Comparison of ENCODE assay signal across 8 cellular contexts in the genomic region with DNA sequence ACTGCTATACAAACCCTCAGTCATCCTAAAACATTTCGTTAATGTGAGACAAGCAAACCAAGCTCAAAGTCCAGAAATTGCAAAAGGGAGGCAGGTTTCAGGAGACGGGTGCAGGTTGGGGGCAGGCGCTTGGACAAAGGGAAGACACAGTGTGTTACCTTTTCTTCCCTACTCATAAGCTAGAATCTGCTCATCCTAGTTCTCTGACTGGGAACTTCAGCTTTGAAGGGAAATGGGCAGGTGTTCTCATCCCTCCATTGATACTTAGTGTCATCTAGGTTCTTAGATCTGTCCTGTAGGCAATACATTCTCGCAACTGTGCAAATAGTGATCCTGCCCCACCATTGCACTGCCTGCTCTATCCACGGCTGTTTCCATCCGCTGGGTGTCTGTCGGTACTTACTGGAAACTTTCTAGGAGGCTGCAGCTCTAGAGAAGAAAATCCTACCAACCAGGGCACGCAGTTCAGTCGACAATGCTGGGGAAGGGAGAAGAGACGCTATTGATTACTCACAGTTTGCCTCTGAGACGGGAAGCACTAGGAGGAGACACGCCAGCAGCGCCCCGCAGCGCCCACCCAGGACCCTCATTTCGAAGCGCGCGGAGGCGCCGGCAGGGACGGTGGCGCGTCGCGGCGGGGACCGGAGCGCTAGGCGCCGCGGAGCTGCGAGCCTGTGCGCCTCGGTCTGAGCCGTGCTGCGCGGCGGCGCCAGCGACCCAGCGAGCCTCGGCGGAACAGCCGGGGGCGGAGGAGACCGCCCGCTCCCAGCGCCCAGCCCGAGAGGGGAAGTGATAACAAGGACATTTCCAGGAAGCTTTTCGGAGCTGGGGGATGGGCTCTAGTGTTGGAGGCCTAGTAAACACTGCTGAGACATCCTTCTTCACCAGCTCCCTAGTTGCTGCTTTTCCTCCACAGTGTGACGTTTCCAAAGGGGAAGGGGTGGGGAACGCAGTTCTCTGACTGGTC. TPM values are rescaled to one million over a fixed set of nuclear protein-coding genes. Genes with fewer than 3 reads are reported as not detected.
DNase-seq lines count a peak whose midpoint lies in the region; ATAC-seq, FAIRE-seq and TF ChIP-seq lines count a peak whose summit lies in the region.

TSS of gene PROS1 (minus strand) at position 737 of the 967 bp plus-strand sequence. CDS start at position 590, 147 bp downstream.

- peak; percentile 60 to 66 for TF ChIP-seq POLR2A in HepG2 (IDR thresholded peaks at IDR 0.05; ENCODE audit: insufficient read depth in 1 of 2, low read depth in 2 of 2, low read length in 2 of 2)

- peak within 1 kb of the TSS; percentile 100 for H2AFZ ChIP-seq in HepG2 (ENCODE audit: low read length)

- CTCF ChIA-PET in HepG2 (lab: Yijun Ruan, JAX; ENCODE audit: low intra/inter-chr PET ratio, low total read pairs) = no interaction called here

- peak; percentile 59 for ATAC-seq in GM18870 (IDR thresholded peaks at IDR 0.05; ENCODE audit: unreplicated experiment)
- peak; percentile 84 for ATAC-seq in HG03135 (IDR thresholded peaks at IDR 0.05; ENCODE audit: unreplicated experiment)
- peak; percentile 95 for ATAC-seq in HepG2

- H3K4me3 ChIP-seq in AG09309 (ENCODE audit: control insufficient read depth, low read depth, low read length) (peak within 1 kb of the TSS; percentile 43), ectodermal cell (ENCODE audit: insufficient read depth, low read depth, low read length) (peak within 1 kb of the TSS; percentile 56), HepG2 (replicated peaks in 1 of 3; ENCODE audit: insufficient read depth in 1 of 3, low read depth in 2 of 3, low read length in 3 of 3) (peak within 1 kb of the TSS; percentile 77 to 84 (median 81))

- peak; percentile 31; the same call in 1 of the 2 replicates for TF ChIP-seq RAD21 in HepG2 (CRISPR knock-in tag; IDR thresholded peaks at IDR 0.05)

- no peak for TF ChIP-seq CTCF in AG09309 (IDR thresholded peaks at IDR 0.05; ENCODE audit: control insufficient read depth, insufficient read depth, low read depth, low read length, missing control alignments)
- peak; percentile 41; the same call in 1 of the 2 replicates for TF ChIP-seq CTCF in HepG2 (CRISPR knock-in tag; IDR thresholded peaks at IDR 0.05)

- FAIRE-seq in HepG2 (lab: Jason Lieb, UNC) = peak; percentile 83

- peaks cover 4% of the 10 kb centered on the region for H3K4me1 ChIP-seq in ectodermal cell (ENCODE audit: control insufficient read depth, insufficient read depth, low read length)
- peaks cover 14% of the 10 kb centered on the region for H3K4me1 ChIP-seq in HepG2 (ENCODE audit: insufficient read depth, low read length)

- intact Hi-C loops in HepG2 (cut with micrococcal nuclease; ENCODE audit: unreplicated experiment) = loop anchor here (1.0 to 5.0 kb wide), 3 partner anchors 31 to 89 kb away; partner anchors contain the start of genes DHFR2 and NSUN3

- TF ChIP-seq EP300 in HepG2 (IDR thresholded peaks at IDR 0.05; ENCODE audit: low read depth in 2 of 2, low read length in 2 of 2) (peak in 1 of 2 experiments; percentile 1; a peak in 1 of 4 replicates), HepG2 (CRISPR knock-in tag; IDR thresholded peaks at IDR 0.05; ENCODE audit: borderline replicate concordance) (peak; percentile 35; the same call in 1 of the 2 replicates)

- POLR2A ChIA-PET in HepG2 (lab: Yijun Ruan, JAX) = interaction anchor here (0.6 to 2.1 kb wide), 11 partner anchors 8 to 97 kb away, joined by 3 to 34 read pairs (median 3); partner anchors contain the start of genes DHFR2 and NSUN3

- in situ Hi-C loops in HepG2 (cut with HindIII; ENCODE audit: extremely low pct_ligation_motif_present, low pct_unique_long_range_greater_than_20kb) = no loop called here

- TSS peak; percentile 91 for BruUV-seq in HepG2 (replicated peaks; lab: Mats Ljungman, UMichigan)

- H3K27ac ChIP-seq in ectodermal cell (ENCODE audit: insufficient read depth, low read depth, low read length, poor library complexity, severe bottlenecking) (peak within 1 kb of the TSS; percentile 63), HepG2 (ENCODE audit: extremely low read length, insufficient read depth, low read length) (peak within 1 kb of the TSS; percentile 91)

- DNase-seq in AG09309 (ENCODE audit: low read depth) (peak; percentile 23), NCI-H524 treated with DMSO at 0.1 percent for 48 hours (lab: John Stamatoyannopoulos, UW) (peak; percentile 67), HepG2 (ENCODE audit: low spot score) (peak; percentile 85)
- peak; percentile 61 to 70 for DNase-seq in activated CD4-positive, alpha-beta T cell treated with anti-CD3 and anti-CD28 coated beads, Interleukin-2, amount 50 U/mL, for 48 hours
- DNase-seq in stimulated activated CD4-positive, alpha-beta T cell treated with anti-CD3 and anti-CD28 coated beads, Interleukin-2, amount 100 ng/mL, for 4 hours (ENCODE audit: low read depth) = peak; percentile 12

- peaks cover 7% of the 10 kb centered on the region for H3K79me2 ChIP-seq in HepG2 (ENCODE audit: insufficient read depth, low read length)

- 5 to 6% methylated on average over 53 of the region's 53 CpGs for WGBS in ectodermal cell, 2 experiments
- under 1% methylated on average over 13 of the region's 53 CpGs for WGBS in HepG2 (ENCODE audit: low lambda C conversion rate)

- H3K9me3 ChIP-seq in ectodermal cell (ENCODE audit: control insufficient read depth, low read length) (no peaks in the 10 kb centered on the region), HepG2 (ENCODE audit: low read length) (no peaks in the 10 kb centered on the region)

- H3K4me2 ChIP-seq in HepG2 (ENCODE audit: low read depth, low read length) = peak within 1 kb of the TSS; percentile 79

- H3K9ac ChIP-seq in HepG2 (ENCODE audit: insufficient read depth, low read depth, low read length) = peak within 1 kb of the TSS; percentile 79

- no peaks in the 10 kb centered on the region for H4K20me1 ChIP-seq in HepG2 (ENCODE audit: insufficient read depth, low read length)

- H3K36me3 ChIP-seq in ectodermal cell (ENCODE audit: control insufficient read depth, insufficient read depth, low read length) (no peaks in the 10 kb centered on the region), HepG2 (replicated peaks in 1 of 2; ENCODE audit: control insufficient read depth in 1 of 2, insufficient read depth in 2 of 2, low read length in 2 of 2) (no peaks in the 10 kb centered on the region)

- peaks cover 27% of the 10 kb centered on the region for H3K27me3 ChIP-seq in ectodermal cell (ENCODE audit: control insufficient read depth, insufficient read depth, low read length, poor library complexity, severe bottlenecking)
- H3K27me3 ChIP-seq in HepG2 (ENCODE audit: control insufficient read depth in 1 of 2, insufficient read depth in 2 of 2, low read length in 2 of 2) = no peaks in the 10 kb centered on the region; a peak in 1 of 5 replicates

TF ChIP-seq in HepG2, 621 proteins besides CTCF, POLR2A, EP300 and RAD21 (continues in another document):
- TF ChIP-seq RCOR2 (CRISPR knock-in tag; IDR thresholded peaks at IDR 0.05) = no peak
- TF ChIP-seq CENPT (CRISPR knock-in tag; IDR thresholded peaks at IDR 0.05; ENCODE audit: low read depth) = no peak
- no peak; the same call in 1 of the 2 replicates for TF ChIP-seq ZNF619 (CRISPR knock-in tag; IDR thresholded peaks at IDR 0.05)
- TF ChIP-seq ZNF549 (CRISPR knock-in tag; IDR thresholded peaks at IDR 0.05) = peak; percentile 22; the same call in 1 of the 2 replicates
- peak; percentile 63 for TF ChIP-seq THAP11 (CRISPR knock-in tag; IDR thresholded peaks at IDR 0.05)

RNA-seq across cellular contexts. Expression of gene PROS1, which starts in this region (rescaled TPM):
- 7.0 TPM for polyA plus RNA-seq in ectodermal cell (2013, experiment 1 of 4)
- polyA plus RNA-seq in ectodermal cell (2013, experiment 2 of 4) = 6.8 TPM
- polyA plus RNA-seq in ectodermal cell (2013, experiment 3 of 4) = 8.4 TPM
- 11.2 TPM for polyA plus RNA-seq in ectodermal cell (2013, experiment 4 of 4)
- total RNA-seq in HepG2 (2016; rRNA removed; fragmentation: Illumina TruSeq; extraction: Trizol) = 45.6 and 76.8 TPM in 2 replicates
- 6.6 and 7.7 TPM in 2 replicates for total RNA-seq in HepG2 (2016; cell fraction: cytosol; rRNA removed; fragmentation: Illumina TruSeq; extraction: Trizol; ENCODE audit: low read depth)
- total RNA-seq in HepG2 (2016; cell fraction: insoluble cytoplasmic fraction; rRNA removed; fragmentation: Illumina TruSeq; extraction: Trizol) = 45.9 and 77.9 TPM in 2 replicates
- 16.5 and 18.4 TPM in 2 replicates for total RNA-seq in HepG2 (2016; cell fraction: membrane; rRNA removed; fragmentation: Illumina TruSeq; extraction: Trizol)
- 67.0 and 76.8 TPM in 2 replicates for total RNA-seq in HepG2 (2016; cell fraction: nucleus; rRNA removed; fragmentation: Illumina TruSeq; extraction: Trizol)
- polyA plus RNA-seq in HepG2 (2011; rRNA removed) = 57.3 and 63.8 TPM in 2 replicates
- polyA plus RNA-seq in HepG2 (2011; cell fraction: cytosol; rRNA removed) = 27.3 and 46.9 TPM in 2 replicates
- 15.9 and 19.0 TPM in 2 replicates for polyA plus RNA-seq in HepG2 (2011; cell fraction: nucleus; rRNA removed)
- 49.8 and 56.8 TPM in 2 replicates for polyA plus RNA-seq in HepG2 (2012)
- polyA plus RNA-seq in HepG2 (2016; cell fraction: cytosol; fragmentation: Illumina TruSeq; extraction: Trizol; ENCODE audit: low read depth) = 3.4 and 4.6 TPM in 2 replicates
- polyA plus RNA-seq in HepG2 (2016; cell fraction: insoluble cytoplasmic fraction; fragmentation: Illumina TruSeq; extraction: Trizol; ENCODE audit: low read depth) = 34.0 and 37.7 TPM in 2 replicates
- 8.8 and 10.1 TPM in 2 replicates for polyA plus RNA-seq in HepG2 (2016; cell fraction: membrane; fragmentation: Illumina TruSeq; extraction: Trizol; ENCODE audit: low read depth)
- polyA plus RNA-seq in HepG2 (2016; cell fraction: nucleus; fragmentation: Illumina TruSeq; extraction: Trizol; ENCODE audit: insufficient read depth, low read depth) = 73.1 and 76.0 TPM in 2 replicates
- 1.6 and 26.2 TPM in 2 replicates for polyA minus RNA-seq in HepG2 (2011; rRNA and poly(A)+ RNA removed; ENCODE audit: low replicate concordance)
- polyA minus RNA-seq in HepG2 (2011; cell fraction: cytosol; rRNA and poly(A)+ RNA removed) = 52.4 and 70.5 TPM in 2 replicates
- 31.2 and 49.1 TPM in 2 replicates for polyA minus RNA-seq in HepG2 (2011; cell fraction: nucleus; rRNA and poly(A)+ RNA removed)

Comparison
In these comparisons a context has a peak if more than half of its experiments do, and no peak if none do; other contexts are left out.
1. Peak in every context shown above with its lines: DNase-seq, ATAC-seq, H3K4me3 ChIP-seq and H3K27ac ChIP-seq.
2. DNase-seq: peak in every context shown above with its lines; median percentile 85 in HepG2; 67 in NCI-H524 treated with DMSO at 0.1 percent for 48 hours; 66 in activated CD4-positive, alpha-beta T cell treated with anti-CD3 and anti-CD28 coated beads, Interleukin-2, amount 50 U/mL, for 48 hours; 23 in AG09309; 12 in stimulated activated CD4-positive, alpha-beta T cell treated with anti-CD3 and anti-CD28 coated beads, Interleukin-2, amount 100 ng/mL, for 4 hours.